Comparison of ENCODE assay signal across 17 cellular contexts in genomic region chr20:53903652-53903987, GRCh38.
DNase-seq lines count a peak whose midpoint lies in the region; ATAC-seq and TF ChIP-seq lines count a peak whose summit lies in the region.
"Had no signal": no experiment of that assay in that cellular context is flagged by ENCODE, and none has a peak within 500 bp of the region (broad histone marks: within the 10 kb centered on the region; RNA-seq: fewer than 3 reads in every experiment).

No MANE protein-coding gene starts in this region.

- H3K4me1 Mint-ChIP-seq in osteocyte (ENCODE audit: unreplicated experiment): peaks cover 26% of the 10 kb centered on the region

- H3K4me3 Mint-ChIP-seq in osteocyte (ENCODE audit: unreplicated experiment): no peak overlapping the region
- H3K4me3 Mint-ChIP-seq: activated T-cell treated with anti-CD3 and anti-CD28 coated beads, Interleukin-2, amount 50 U/mL, for 24 hours had no signal

- H4K20me1 ChIP-seq in GM23248 (ENCODE audit: insufficient read depth) (no peaks in the 10 kb centered on the region), SU-DHL-6 (ENCODE audit: low read depth, low read length) (no peaks in the 10 kb centered on the region)

- no peaks in the 10 kb centered on the region for H3K36me3 Mint-ChIP-seq in osteocyte (ENCODE audit: unreplicated experiment)
- H3K36me3 Mint-ChIP-seq: IgD-negative memory B cell had no signal

- H3K9me3 Mint-ChIP-seq in osteocyte (ENCODE audit: unreplicated experiment): no peaks in the 10 kb centered on the region
- H3K9me3 Mint-ChIP-seq: activated T-cell treated with anti-CD3 and anti-CD28 coated beads, Interleukin-2, amount 50 U/mL, for 24 hours had no signal

- H3K36me3 ChIP-seq in ACC112 (ENCODE audit: insufficient read depth, low read length) (no peaks in the 10 kb centered on the region), GM23248 (ENCODE audit: low read depth) (no peaks in the 10 kb centered on the region), SU-DHL-6 (ENCODE audit: low read length) (no peaks in the 10 kb centered on the region)
- H3K36me3 ChIP-seq: ascending aorta, stomach had no signal

- no peaks in the 10 kb centered on the region for H3K9me3 ChIP-seq in GM23248 (ENCODE audit: low read depth)
- H3K9me3 ChIP-seq in SU-DHL-6 (ENCODE audit: insufficient read depth, low read length): no peaks in the 10 kb centered on the region
- H3K9me3 ChIP-seq: ascending aorta, stomach had no signal

- H3K9me2 ChIP-seq in GM23248 (ENCODE audit: insufficient read depth) (no peaks in the 10 kb centered on the region), SU-DHL-6 (replicated peaks; ENCODE audit: insufficient read depth, low read length) (no peaks in the 10 kb centered on the region)

- ATAC-seq in GM18498 (IDR thresholded peaks at IDR 0.05; ENCODE audit: unreplicated experiment): no peak
- ATAC-seq in GM18907 (IDR thresholded peaks at IDR 0.05; ENCODE audit: unreplicated experiment): no peak

- peaks cover 70% of the 10 kb centered on the region for H3K4me1 ChIP-seq in ACC112 (ENCODE audit: control insufficient read depth, insufficient read depth, low read length, unreplicated experiment)
- H3K4me1 ChIP-seq in GM23248 (ENCODE audit: insufficient read depth): peaks cover 80% of the 10 kb centered on the region

- H3K27ac ChIP-seq in ACC112 (ENCODE audit: low read depth, low read length): peak overlapping the region; percentile 77
- peak overlapping the region; percentile 79 for H3K27ac ChIP-seq in GM23248
- peak overlapping the region; percentile 33 for H3K27ac ChIP-seq in SU-DHL-6 (ENCODE audit: low read depth, low read length)
- peak overlapping the region; percentile 50 for H3K27ac ChIP-seq in epithelial cell of prostate
- H3K27ac ChIP-seq: ascending aorta had no signal

- TF ChIP-seq CTCF in SU-DHL-6 (IDR thresholded peaks at IDR 0.05; ENCODE audit: insufficient read depth, low read length, poor library complexity, severe bottlenecking) (no peak), osteocyte (IDR thresholded peaks at IDR 0.05) (no peak)

- H3K27ac Mint-ChIP-seq in osteocyte (ENCODE audit: unreplicated experiment): no peak overlapping the region
- H3K27ac Mint-ChIP-seq: activated T-cell treated with anti-CD3 and anti-CD28 coated beads, Interleukin-2, amount 50 U/mL, for 24 hours; IgD-negative memory B cell had no signal

- H3K4me3 ChIP-seq in ACC112 (ENCODE audit: low read depth, low read length) (no peak overlapping the region), GM23248 (no peak overlapping the region), SU-DHL-6 (ENCODE audit: insufficient read depth, low read length, poor library complexity, severe bottlenecking) (no peak overlapping the region)
- H3K4me3 ChIP-seq: ascending aorta, stomach had no signal

- H3K27me3 ChIP-seq in ACC112 (ENCODE audit: insufficient read depth, low read length) (no peaks in the 10 kb centered on the region), GM23248 (replicated peaks; ENCODE audit: insufficient read depth) (no peaks in the 10 kb centered on the region), SU-DHL-6 (ENCODE audit: low read length) (no peaks in the 10 kb centered on the region)
- H3K27me3 ChIP-seq: ascending aorta, stomach had no signal

- DNase-seq in GM23248: peak; percentile 83
- DNase-seq in epithelial cell of prostate (ENCODE audit: low read depth, low spot score): no peak
- no peak for DNase-seq in osteocyte (ENCODE audit: extremely low spot score, unreplicated experiment)
- no peak for DNase-seq in stimulated activated CD4-positive, alpha-beta T cell treated with anti-CD3 and anti-CD28 coated beads, Interleukin-4, amount 100 ng/mL, for 24 hours
- DNase-seq: activated T-cell treated with anti-CD3 and anti-CD28 coated beads, Interleukin-2, amount 50 U/mL, for 24 hours; DND-41; kidney; NCI-H1694; NCI-H526; Right ventricle myocardium superior; stomach had no signal

- no peak overlapping the region for H3K9ac ChIP-seq in GM23248
- no peak overlapping the region for H3K9ac ChIP-seq in SU-DHL-6 (ENCODE audit: low read length)

- in situ Hi-C loops in GM23248 (cut with MboI): loop anchor here (25.0 kb wide), 1 partner anchor 141 kb away; no protein-coding TSS in a partner anchor

- H3K79me2 ChIP-seq in ACC112 (ENCODE audit: control insufficient read depth, insufficient read depth, low read length, unreplicated experiment): no peaks in the 10 kb centered on the region
- no peaks in the 10 kb centered on the region for H3K79me2 ChIP-seq in GM23248 (ENCODE audit: insufficient read depth)
- H3K79me2 ChIP-seq in SU-DHL-6 (ENCODE audit: insufficient read depth, low read length): no peaks in the 10 kb centered on the region

- H3F3A ChIP-seq in GM23248 (ENCODE audit: insufficient read depth) (peaks cover 73% of the 10 kb centered on the region), SU-DHL-6 (ENCODE audit: insufficient read depth) (peaks cover 57% of the 10 kb centered on the region)

- H3K27me3 Mint-ChIP-seq in osteocyte (ENCODE audit: unreplicated experiment): no peaks in the 10 kb centered on the region
- H3K27me3 Mint-ChIP-seq: activated T-cell treated with anti-CD3 and anti-CD28 coated beads, Interleukin-2, amount 50 U/mL, for 24 hours; IgD-negative memory B cell had no signal

- H2AFZ ChIP-seq in ACC112 (ENCODE audit: low read length, unreplicated experiment) (no peak overlapping the region), GM23248 (no peak overlapping the region; the same call in 1 of the 2 replicates), SU-DHL-6 (ENCODE audit: low read depth, low read length, severe bottlenecking) (no peak overlapping the region)

- 20 to 25% methylated on average over 2 of the region's 2 CpGs for WGBS in GM23248 (ENCODE audit: low coverage in 1 of 2, low lambda C conversion rate in 2 of 2, missing lambda C conversion rate in 2 of 2), 2 experiments

- peak overlapping the region; percentile 28 for H3K4me2 ChIP-seq in GM23248 (ENCODE audit: unreplicated experiment)
- H3K4me2 ChIP-seq in SU-DHL-6 (ENCODE audit: low read depth, low read length, poor library complexity, severe bottlenecking): no peak overlapping the region
